1 cellular context compared by ENCODE assay signal in genomic region chr18:12751503-12751884, GRCh38.
TF ChIP-seq lines count a peak whose summit lies in the region.

No MANE protein-coding gene starts in this region.

TF ChIP-seq in WTC11, 78 proteins besides CTCF, POLR2A, EP300 and RAD21 (continued from another document):
- TF ChIP-seq ARID4B (CRISPR knock-in tag; IDR thresholded peaks at IDR 0.05; ENCODE audit: borderline replicate concordance) (no peak), RELA (CRISPR knock-in tag; IDR thresholded peaks at IDR 0.05; ENCODE audit: borderline replicate concordance) (no peak), KAT7 (CRISPR knock-in tag; IDR thresholded peaks at IDR 0.05; ENCODE audit: borderline replicate concordance) (no peak), MXD4 (CRISPR knock-in tag; IDR thresholded peaks at IDR 0.05; ENCODE audit: borderline replicate concordance) (no peak), ZMAT4 (CRISPR knock-in tag; IDR thresholded peaks at IDR 0.05) (no peak), ZNF281 (CRISPR knock-in tag; IDR thresholded peaks at IDR 0.05) (no peak), ZNF416 (CRISPR knock-in tag; IDR thresholded peaks at IDR 0.05) (no peak), FOXJ3 (CRISPR knock-in tag; IDR thresholded peaks at IDR 0.05; ENCODE audit: borderline replicate concordance) (no peak), ESRRA (CRISPR knock-in tag; IDR thresholded peaks at IDR 0.05; ENCODE audit: borderline replicate concordance) (no peak), AFF4 (CRISPR knock-in tag; IDR thresholded peaks at IDR 0.05; ENCODE audit: borderline replicate concordance) (no peak), ZBTB43 (CRISPR knock-in tag; IDR thresholded peaks at IDR 0.05) (no peak)
